Comparison of ENCODE assay signal across 8 cellular contexts in genomic region chr2:201071305-201072200, GRCh38. TPM values are rescaled to one million over a fixed set of nuclear protein-coding genes. Genes with fewer than 3 reads are reported as not detected.
DNase-seq lines count a peak whose midpoint lies in the region; ATAC-seq and TF ChIP-seq lines count a peak whose summit lies in the region.

TSS of gene HYCC2 (minus strand) at chr2:201071671. CDS start at chr2:201024009, 47,662 bp downstream.
TSS of gene NDUFB3 (plus strand) at chr2:201072001. CDS start at chr2:201078883, 6,882 bp downstream.

- H3K4me1 ChIP-seq in gastroesophageal sphincter (peaks cover 4 to 75% (median 34%) of the 10 kb centered on the region in 3 donors), neutrophil (ENCODE audit: control insufficient read depth in 1 of 2, insufficient read depth in 1 of 2, low read depth in 1 of 2, low read length in 1 of 2) (peaks cover 67% of the 10 kb centered on the region in 2 experiments)

- peak; percentile 90 for DNase-seq in GM06990 (ENCODE audit: extremely low read depth, insufficient read length)
- DNase-seq in HFF-Myc (ENCODE audit: extremely low read depth, low read depth), result peak; percentile 86
- DNase-seq in MV-4-11 (lab: John Stamatoyannopoulos, UW), result peak; percentile 93
- peak; percentile 93 for DNase-seq in SK-MEL-5 (ENCODE audit: low read depth, low spot score)
- DNase-seq in activated naive CD4-positive, alpha-beta T cell treated with Interleukin-2 at 50 U/mL for 16 hours, result peak; percentile 91
- DNase-seq in substantia nigra (lab: John Stamatoyannopoulos, UW), result peak; percentile 49 to 94 (median 86)

- H3K36me3 ChIP-seq in GM06990 (ENCODE audit: control insufficient read depth, insufficient read depth, low read length) (no peaks in the 10 kb centered on the region; the same call in none of the 2 replicates), gastroesophageal sphincter (no peaks in the 10 kb centered on the region), neutrophil (no peaks in the 10 kb centered on the region)

- TF ChIP-seq EP300 in gastroesophageal sphincter (IDR thresholded peaks at IDR 0.05), result no peak

- TF ChIP-seq POLR2A in gastroesophageal sphincter (IDR thresholded peaks at IDR 0.05), result peak; percentile 26 to 49

- peak; percentile 26 for TF ChIP-seq CTCF in GM06990 (IDR thresholded peaks at IDR 0.05; ENCODE audit: insufficient read depth, low read length, poor library complexity, severe bottlenecking)
- peak; percentile 12 for TF ChIP-seq CTCF in HFF-Myc (IDR thresholded peaks at IDR 0.05; ENCODE audit: low read depth, low read length, missing control alignments)
- peak in 3 of 4 experiments; percentile 37 to 61 (median 43) for TF ChIP-seq CTCF in gastroesophageal sphincter (IDR thresholded peaks at IDR 0.05)
- peak; percentile 79 for TF ChIP-seq CTCF in neutrophil (IDR thresholded peaks at IDR 0.05)

- peak; percentile 100 for ATAC-seq in gastroesophageal sphincter

- peak within 1 kb of the TSS; percentile 95 for H3K4me3 ChIP-seq in GM06990 (replicated peaks; ENCODE audit: low read depth, low read length)
- peak within 1 kb of the TSS; percentile 54 for H3K4me3 ChIP-seq in HFF-Myc (replicated peaks; ENCODE audit: low read depth, low read length)
- peak within 1 kb of the TSS; percentile 90 to 91 for H3K4me3 ChIP-seq in gastroesophageal sphincter
- peak within 1 kb of the TSS; percentile 86 to 96 for H3K4me3 ChIP-seq in neutrophil (ENCODE audit: low read depth in 1 of 2, low read length in 1 of 2)

- H3K27me3 ChIP-seq in GM06990 (replicated peaks; ENCODE audit: control insufficient read depth, insufficient read depth, low read length) (no peaks in the 10 kb centered on the region), gastroesophageal sphincter (no peaks in the 10 kb centered on the region), neutrophil (no peaks in the 10 kb centered on the region)

- in situ Hi-C loops in SK-MEL-5 (cut with HindIII; ENCODE audit: low pct_unique_long_range_greater_than_20kb, low sequenced_read_pairs), result no loop called here

- 0 to 1% methylated on average over 12 to 29 of the region's 48 CpGs for WGBS in gastroesophageal sphincter (ENCODE audit: low coverage in 1 of 2), 2 donors

- no peaks in the 10 kb centered on the region for H3K9me3 ChIP-seq in gastroesophageal sphincter
- no peaks in the 10 kb centered on the region for H3K9me3 ChIP-seq in neutrophil

- peak within 1 kb of the TSS; percentile 72 to 95 (median 90) for H3K27ac ChIP-seq in gastroesophageal sphincter
- peak within 1 kb of the TSS; percentile 86 for H3K27ac ChIP-seq in neutrophil
- H3K27ac ChIP-seq in substantia nigra (ENCODE audit: low read depth, low read length, poor library complexity, severe bottlenecking), result peak within 1 kb of the TSS; percentile 84

RNA-seq across cellular contexts. Expression of gene HYCC2, which starts in this region (rescaled TPM):
- 8.7 and 8.8 TPM in 2 replicates for total RNA-seq in SK-MEL-5 (2014; rRNA removed; shearing (Covaris generic))
- 4.9 and 7.0 TPM in 2 replicates for polyA plus RNA-seq in SK-MEL-5 (2015; cell fraction: cytosol; rRNA removed)
- 8.4 and 13.3 TPM in 2 replicates for polyA plus RNA-seq in SK-MEL-5 (2015; cell fraction: nucleus; rRNA removed)
- total RNA-seq in gastroesophageal sphincter, result 10 to 100 TPM; 10.6 to 19.9 (median 13.9) TPM

RNA-seq across cellular contexts. Expression of gene NDUFB3, which starts in this region (rescaled TPM):
- 161 and 184 TPM in 2 replicates for total RNA-seq in SK-MEL-5 (2014; rRNA removed; shearing (Covaris generic))
- polyA plus RNA-seq in SK-MEL-5 (2015; cell fraction: cytosol; rRNA removed), result 74.2 and 96.5 TPM in 2 replicates
- 9.8 and 17.3 TPM in 2 replicates for polyA plus RNA-seq in SK-MEL-5 (2015; cell fraction: nucleus; rRNA removed)
- 10 to 100 TPM; 33.0 to 59.9 (median 46.6) TPM for total RNA-seq in gastroesophageal sphincter

Comparison
In these comparisons a context has a peak if more than half of its experiments do, and no peak if none do; other contexts are left out.
1. Peak in every context shown above with its lines: DNase-seq, ATAC-seq, H3K4me3 ChIP-seq and H3K27ac ChIP-seq.
2. CTCF ChIP-seq: peak in every context shown above with its lines; median percentile 79 in neutrophil; 43 in gastroesophageal sphincter; 26 in GM06990; 12 in HFF-Myc.